Comparison of ENCODE assay signal across 8 cellular contexts in genomic region chr16:83926726-83927397, GRCh38. TPM values are rescaled to one million over a fixed set of nuclear protein-coding genes. Genes with fewer than 3 reads are reported as not detected.
A peak's percentile ranks its signal among the peaks of the same experiment; 100 is the strongest.
DNase-seq lines count a peak whose midpoint lies in the region; ATAC-seq and TF ChIP-seq lines count a peak whose summit lies in the region.

No MANE protein-coding gene starts in this region.

- H3K4me1 Mint-ChIP-seq in type B pancreatic cell (ENCODE audit: unreplicated experiment): peaks cover 19% of the 10 kb centered on the region

- H3K36me3 ChIP-seq in ovary: no peaks in the 10 kb centered on the region

- peak; percentile 50 for DNase-seq in NCI-H345 (lab: John Stamatoyannopoulos, UW)
- no peak for DNase-seq in NCI-H345 treated with DMSO at 0.1 percent for 48 hours (lab: John Stamatoyannopoulos, UW; ENCODE audit: unreplicated experiment)
- DNase-seq in HS-27A (ENCODE audit: low read depth): peak; percentile 56
- peak; percentile 56 for DNase-seq in SK-MEL-5 (ENCODE audit: low read depth, low spot score)
- peak; percentile 36 for DNase-seq in activated naive CD8-positive, alpha-beta T cell treated with anti-CD3 and anti-CD28 coated beads, Interleukin-2, amount 50 U/mL, for 16 hours (ENCODE audit: low read depth, low spot score)
- peak; percentile 81 for DNase-seq in Right ventricle myocardium superior
- DNase-seq in ovary: peak; percentile 55 to 85 (median 76)
- DNase-seq in type B pancreatic cell (ENCODE audit: extremely low spot score, unreplicated experiment): peak; percentile 88

- in situ Hi-C loops in SK-MEL-5 (cut with HindIII; ENCODE audit: low pct_unique_long_range_greater_than_20kb, low sequenced_read_pairs): no loop called here

- no peak overlapping the region for H3K27ac ChIP-seq in ovary

- intact Hi-C loops in Right ventricle myocardium superior (cut with DNase I) (no loop called here), ovary (cut with DNase I) (no loop called here)

- no peak for TF ChIP-seq POLR2A in ovary (IDR thresholded peaks at IDR 0.05)

- peak; percentile 59 to 92 (median 73) for TF ChIP-seq CTCF in ovary (IDR thresholded peaks at IDR 0.05)
- peak; percentile 98 for TF ChIP-seq CTCF in type B pancreatic cell (conservative IDR thresholded peaks at IDR 0.05)

- H3K4me1 ChIP-seq in ovary (ENCODE audit: insufficient read depth): no peaks in the 10 kb centered on the region

- no peaks in the 10 kb centered on the region for H3K27me3 Mint-ChIP-seq in type B pancreatic cell

- no peaks in the 10 kb centered on the region for H3K36me3 Mint-ChIP-seq in type B pancreatic cell

- H3K9me3 Mint-ChIP-seq in type B pancreatic cell: no peaks in the 10 kb centered on the region

- H3K9me3 ChIP-seq in ovary: no peaks in the 10 kb centered on the region

- no peaks in the 10 kb centered on the region for H3K27me3 ChIP-seq in ovary

- WGBS in ovary, 3 donors: 21 to 23% (median 22%) methylated on average over 35 of the region's 35 CpGs

- H3K27ac Mint-ChIP-seq in type B pancreatic cell: peak overlapping the region; percentile 97

- ATAC-seq in Right ventricle myocardium superior (ENCODE audit: poor library complexity): peak; percentile 72

- no peak for TF ChIP-seq EP300 in ovary (IDR thresholded peaks at IDR 0.05)

- H3K4me3 Mint-ChIP-seq in type B pancreatic cell: peak overlapping the region; percentile 83

- no peak overlapping the region for H3K4me3 ChIP-seq in ovary

RNA-seq across cellular contexts. Expression of gene OSGIN1, which starts 26.2 kb away (rescaled TPM):
- total RNA-seq in SK-MEL-5 (2014; rRNA removed; shearing (Covaris generic)): 88.5 and 90.9 TPM in 2 replicates
- polyA plus RNA-seq in SK-MEL-5 (2015; cell fraction: cytosol; rRNA removed): 134 and 146 TPM in 2 replicates
- polyA plus RNA-seq in SK-MEL-5 (2015; cell fraction: nucleus; rRNA removed): 147 and 184 TPM in 2 replicates
- total RNA-seq in Right ventricle myocardium superior (7.2 TPM), ovary (1 to 10 TPM; 2.0 to 9.3 (median 5.4) TPM), type B pancreatic cell (ENCODE audit: low replicate concordance) (4.0 and 15.5 TPM in 2 replicates)
- polyA plus RNA-seq in ovary: 1 to 10 TPM in 1 of 2 donors, under 1 TPM in 1; 0.65 to 5.5 TPM

RNA-seq across cellular contexts. Expression of gene MLYCD, which starts 27.9 kb away (rescaled TPM):
- total RNA-seq in SK-MEL-5 (2014; rRNA removed; shearing (Covaris generic)): 3.4 and 3.9 TPM in 2 replicates
- 2.3 and 2.4 TPM in 2 replicates for polyA plus RNA-seq in SK-MEL-5 (2015; cell fraction: cytosol; rRNA removed)
- 3.9 and 4.6 TPM in 2 replicates for polyA plus RNA-seq in SK-MEL-5 (2015; cell fraction: nucleus; rRNA removed)
- total RNA-seq in Right ventricle myocardium superior (49.3 TPM), ovary (10 to 100 TPM in 2 of 7 donors, 1 to 10 TPM in 5; 6.8 to 11.8 (median 8.8) TPM), type B pancreatic cell (ENCODE audit: low replicate concordance) (6.4 and 7.1 TPM in 2 replicates)
- 1 to 10 TPM; 4.4 to 4.6 TPM for polyA plus RNA-seq in ovary

RNA-seq across cellular contexts. Expression of gene NECAB2, which starts 41.2 kb away (rescaled TPM):
- total RNA-seq in SK-MEL-5 (2014; rRNA removed; shearing (Covaris generic)): 0.43 TPM in 1 of 2 replicates, not detected in the other
- 0.33 and 0.94 TPM in 2 replicates for polyA plus RNA-seq in SK-MEL-5 (2015; cell fraction: cytosol; rRNA removed)
- polyA plus RNA-seq in SK-MEL-5 (2015; cell fraction: nucleus; rRNA removed): 5.6 and 20.0 TPM in 2 replicates
- total RNA-seq in Right ventricle myocardium superior (0.46 TPM), ovary (under 1 TPM in 3 of 7 donors, not detected in 4; 0.20 to 0.50 (median 0.37) TPM), type B pancreatic cell (ENCODE audit: low replicate concordance) (1.5 and 6.5 TPM in 2 replicates)
- polyA plus RNA-seq in ovary: 1 to 10 TPM in 1 of 2 donors, under 1 TPM in 1; 0.65 to 1.6 TPM
